In genomic region chr4:14022428-14022827, GRCh38 we compare ENCODE assay signal across 16 cellular contexts.
DNase-seq lines count a peak whose midpoint lies in the region; ATAC-seq and TF ChIP-seq lines count a peak whose summit lies in the region.
"Had no signal": no experiment of that assay in that cellular context is flagged by ENCODE, and none has a peak within 500 bp of the region (broad histone marks: within the 10 kb centered on the region; RNA-seq: fewer than 3 reads in every experiment).

No MANE protein-coding gene starts in this region.

- no peak overlapping the region for H2BK5ac ChIP-seq in mesendoderm (ENCODE audit: low read length)

- H4K5ac ChIP-seq in mesendoderm (ENCODE audit: low read length): no peak overlapping the region

- H3K9me3 ChIP-seq in MG63: no peaks in the 10 kb centered on the region
- H3K9me3 ChIP-seq: right lobe of liver had no signal

- H3K79me2 ChIP-seq in mesendoderm (ENCODE audit: control insufficient read depth, insufficient read depth, low read length): no peaks in the 10 kb centered on the region

- H3K27me3 ChIP-seq in MG63 (no peaks in the 10 kb centered on the region), mesendoderm (ENCODE audit: insufficient read depth, low read length, poor library complexity) (no peaks in the 10 kb centered on the region)
- H3K27me3 ChIP-seq: right lobe of liver had no signal

- no peak overlapping the region for H4K8ac ChIP-seq in mesendoderm (ENCODE audit: low read depth, low read length)

- H3K4me1 ChIP-seq in mesendoderm (ENCODE audit: control insufficient read depth, low read depth, low read length): peaks cover 2% of the 10 kb centered on the region
- H3K4me1 ChIP-seq: right lobe of liver had no signal

- no peak overlapping the region for H3K4ac ChIP-seq in mesendoderm (ENCODE audit: low read depth, low read length)

- H3K4me2 ChIP-seq in mesendoderm (ENCODE audit: low read length): no peak overlapping the region

- no peak overlapping the region for H2BK15ac ChIP-seq in mesendoderm (replicated peaks; ENCODE audit: low read depth)

- H3K9ac ChIP-seq in mesendoderm (ENCODE audit: low read length): no peak overlapping the region

- WGBS in mesendoderm (ENCODE audit: extremely low coverage, insufficient coverage, low lambda C conversion rate): no CpG with 5 or more reads among the region's 1 CpG

- H3K79me1 ChIP-seq in mesendoderm (ENCODE audit: low read length): no peaks in the 10 kb centered on the region

- H2BK120ac ChIP-seq in mesendoderm (ENCODE audit: low read depth, low read length): no peak overlapping the region

- H3K4me3 ChIP-seq in AG10803 (ENCODE audit: low read length) (no peak overlapping the region), MG63 (no peak overlapping the region), choroid plexus epithelial cell (ENCODE audit: low read depth, low read length) (no peak overlapping the region), mesendoderm (ENCODE audit: low read length) (no peak overlapping the region)
- H3K4me3 ChIP-seq: right lobe of liver had no signal

- H3K27ac ChIP-seq in mesendoderm (ENCODE audit: low read depth, low read length): no peak overlapping the region
- H3K27ac ChIP-seq: right lobe of liver had no signal

- ATAC-seq in HG02763 (IDR thresholded peaks at IDR 0.05; ENCODE audit: unreplicated experiment): no peak
- ATAC-seq: left lobe of liver, right lobe of liver had no signal

- no peak overlapping the region for H2AK5ac ChIP-seq in mesendoderm (ENCODE audit: low read length)

- TF ChIP-seq CTCF in AG10803 (conservative IDR thresholded peaks at IDR 0.05; ENCODE audit: low read length) (no peak), choroid plexus epithelial cell (conservative IDR thresholded peaks at IDR 0.05; ENCODE audit: low read depth, low read length) (no peak)

- no peak overlapping the region for H3K23ac ChIP-seq in mesendoderm (ENCODE audit: low read length)

- peak; percentile 33 for DNase-seq in AG10803 (ENCODE audit: low read depth)
- peak; percentile 38 for DNase-seq in MG63
- DNase-seq in choroid plexus epithelial cell (ENCODE audit: low read depth): peak; percentile 74
- peak; percentile 34 for DNase-seq in mesendoderm
- DNase-seq in NCI-H187 (lab: John Stamatoyannopoulos, UW): no peak
- no peak for DNase-seq in NCI-H2171 treated with DMSO at 0.1 percent for 48 hours (lab: John Stamatoyannopoulos, UW)
- DNase-seq in amniotic stem cell (lab: John Stamatoyannopoulos, UW): no peak
- DNase-seq: activated CD4-positive, alpha-beta T cell treated with anti-CD3 and anti-CD28 coated beads, Interleukin-2, amount 50 U/mL, for 1 hour; activated naive CD4-positive, alpha-beta T cell treated with Interleukin-2 at 50 U/mL for 16 hours; foreskin melanocyte; NCI-H2029 treated with DMSO at 0.1 percent for 48 hours; nucleus accumbens; right lobe of liver; stimulated activated CD4-positive, alpha-beta T cell treated with anti-CD3 and anti-CD28 coated beads, Interleukin-1b, Interleukin-23, amount 100 ng/mL, for 48 hours had no signal

- no peaks in the 10 kb centered on the region for H3K36me3 ChIP-seq in MG63
- H3K36me3 ChIP-seq in mesendoderm (ENCODE audit: control insufficient read depth, insufficient read depth, low read length): no peaks in the 10 kb centered on the region
- H3K36me3 ChIP-seq: right lobe of liver had no signal

- H3K56ac ChIP-seq in mesendoderm (ENCODE audit: low read length): no peak overlapping the region

- H3K18ac ChIP-seq in mesendoderm (ENCODE audit: low read length): no peak overlapping the region

Comparison
In these comparisons a context has a peak if more than half of its experiments do, and no peak if none do; other contexts are left out.
1. DNase-seq: peak in AG10803 (single experiment), MG63 (single experiment), choroid plexus epithelial cell (single experiment) and mesendoderm (single experiment); none in NCI-H187 (0 of 2), NCI-H2171 treated with DMSO at 0.1 percent for 48 hours (single experiment) and amniotic stem cell (single experiment).